In the genomic region with DNA sequence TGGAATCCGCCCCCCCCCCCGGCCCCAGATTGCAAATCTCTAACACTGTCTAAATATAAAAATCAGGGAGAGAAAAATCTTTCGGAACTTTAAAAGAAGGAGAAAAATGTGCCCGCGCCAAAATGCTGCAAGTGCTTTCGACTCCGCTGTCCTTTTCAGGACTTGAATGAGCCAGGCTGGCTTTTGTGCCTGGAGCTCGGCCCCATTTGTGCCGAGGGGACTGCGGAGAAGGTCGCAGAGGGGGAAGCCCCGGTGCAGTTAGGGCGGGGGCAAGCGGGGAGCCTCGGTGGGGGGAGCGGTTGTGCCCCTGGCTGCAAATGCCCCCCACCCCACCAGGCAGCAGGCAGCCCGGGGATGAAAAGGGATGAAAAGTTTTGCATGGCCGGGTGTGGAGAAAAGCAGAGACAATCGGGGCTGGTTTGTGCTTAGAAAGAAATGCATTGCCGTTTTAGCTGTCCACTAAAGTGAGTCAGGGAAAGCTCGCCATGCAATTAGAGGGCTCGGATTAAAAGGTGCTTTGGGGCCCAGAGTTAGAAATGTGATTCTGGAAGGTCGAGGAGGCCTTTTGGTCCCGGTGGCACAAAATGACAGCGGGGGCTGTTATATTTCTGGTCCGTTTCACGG, we compare ENCODE assay signal across 10 cellular contexts. TPM values are rescaled to one million over a fixed set of nuclear protein-coding genes. Genes with fewer than 3 reads are reported as not detected.
A peak's percentile ranks its signal among the peaks of the same experiment; 100 is the strongest.
DNase-seq lines count a peak whose midpoint lies in the region; ATAC-seq and TF ChIP-seq lines count a peak whose summit lies in the region.
"Had no signal": no experiment of that assay in that cellular context is flagged by ENCODE, and none has a peak within 500 bp of the region (broad histone marks: within the 10 kb centered on the region; RNA-seq: fewer than 3 reads in every experiment).

No MANE protein-coding gene starts in this region.

- H3K4me3 ChIP-seq in heart left ventricle (peak overlapping the region in 10 of 12 donors; percentile 25 to 62 (median 52)), right lobe of liver (peak overlapping the region in 2 of 3 donors; percentile 40 to 61), upper lobe of left lung (peak overlapping the region in 3 of 4 donors; percentile 48 to 59 (median 54))

- peak overlapping the region; percentile 15 for H3K27ac Mint-ChIP-seq in activated T-helper 1 cell treated with anti-CD3 and anti-CD28 coated beads, Interleukin-12 subunit alpha, Interleukin-12 subunit beta, Interleukin-2, Interleukin-4 antibody, amounts not matched to agents 30 ng/mL and 10 ng/mL and 1 ng/mL, durations not matched to agents 14 hours and 24 hours and 36 hours

- peaks cover 0 to 51% (median 27%) of the 10 kb centered on the region in 12 donors for H3K4me1 ChIP-seq in heart left ventricle
- H3K4me1 ChIP-seq in right lobe of liver, result peaks cover 0 to 45% (median 10%) of the 10 kb centered on the region in 4 donors
- H3K4me1 ChIP-seq in upper lobe of left lung, result peaks cover 39 to 62% (median 42%) of the 10 kb centered on the region in 4 donors

- ATAC-seq in heart left ventricle (no peak), left cardiac atrium (no peak), right lobe of liver (no peak), upper lobe of left lung (ENCODE audit: low FRiP score in 2 of 2) (no peak), HG02571 (IDR thresholded peaks at IDR 0.05; ENCODE audit: unreplicated experiment) (no peak)

- WGBS in heart left ventricle, 4 donors, result 8 to 12% (median 10%) methylated on average over 26 to 27 of the region's 27 CpGs
- WGBS in right lobe of liver (ENCODE audit: insufficient coverage, low coverage, low lambda C conversion rate, missing lambda C conversion rate), result 2% methylated on average over 26 of the region's 27 CpGs
- WGBS in upper lobe of left lung, 2 donors, result 7 to 10% methylated on average over 17 to 25 of the region's 27 CpGs

- no peaks in the 10 kb centered on the region for H3K36me3 ChIP-seq in heart left ventricle
- peaks cover 0 to 12% (median 0%) of the 10 kb centered on the region in 4 donors for H3K36me3 ChIP-seq in right lobe of liver
- H3K36me3 ChIP-seq in upper lobe of left lung, result peaks cover 0 to 4% (median 0%) of the 10 kb centered on the region in 4 donors

- no peaks in the 10 kb centered on the region for H3K36me3 Mint-ChIP-seq in activated T-helper 1 cell treated with anti-CD3 and anti-CD28 coated beads, Interleukin-12 subunit alpha, Interleukin-12 subunit beta, Interleukin-2, Interleukin-4 antibody, amounts not matched to agents 30 ng/mL and 10 ng/mL and 1 ng/mL, durations not matched to agents 14 hours and 24 hours and 36 hours (ENCODE audit: low read depth)

- H3K4me1 Mint-ChIP-seq in activated T-helper 1 cell treated with anti-CD3 and anti-CD28 coated beads, Interleukin-12 subunit alpha, Interleukin-12 subunit beta, Interleukin-2, Interleukin-4 antibody, amounts not matched to agents 30 ng/mL and 10 ng/mL and 1 ng/mL, durations not matched to agents 14 hours and 24 hours and 36 hours (ENCODE audit: low read depth), result peaks cover 13% of the 10 kb centered on the region

- no peaks in the 10 kb centered on the region for H3K9me3 Mint-ChIP-seq in activated T-helper 1 cell treated with anti-CD3 and anti-CD28 coated beads, Interleukin-12 subunit alpha, Interleukin-12 subunit beta, Interleukin-2, Interleukin-4 antibody, amounts not matched to agents 30 ng/mL and 10 ng/mL and 1 ng/mL, durations not matched to agents 14 hours and 24 hours and 36 hours

- TF ChIP-seq CTCF in heart left ventricle (IDR thresholded peaks at IDR 0.05) (no peak), right lobe of liver (IDR thresholded peaks at IDR 0.05) (no peak), upper lobe of left lung (IDR thresholded peaks at IDR 0.05) (no peak)

- TF ChIP-seq POLR2A in heart left ventricle (IDR thresholded peaks at IDR 0.05) (no peak), right lobe of liver (IDR thresholded peaks at IDR 0.05) (no peak), upper lobe of left lung (IDR thresholded peaks at IDR 0.05) (no peak)

- peak overlapping the region in 1 of 12 donors; percentile 46 for H3K27ac ChIP-seq in heart left ventricle
- peak overlapping the region in 1 of 3 donors; percentile 72 for H3K27ac ChIP-seq in right lobe of liver
- H3K27ac ChIP-seq in upper lobe of left lung, result no peak overlapping the region

- DNase-seq in heart left ventricle (peak in 2 of 5 donors; percentile 15 to 52), left cardiac atrium (no peak), right lobe of liver (no peak), upper lobe of left lung (peak in 1 of 2 donors; percentile 47), posterior vena cava (ENCODE audit: low spot score) (no peak), mucosa of gallbladder (ENCODE audit: low spot score) (no peak)
- DNase-seq in activated T-helper 1 cell treated with anti-CD3 and anti-CD28 coated beads, Interleukin-12 subunit alpha, Interleukin-12 subunit beta, Interleukin-2, Interleukin-4 antibody, amounts not matched to agents 30 ng/mL and 10 ng/mL and 1 ng/mL, durations not matched to agents 14 hours and 24 hours and 36 hours (ENCODE audit: low spot score), result no peak
- DNase-seq: GOT3 had no signal

- peak overlapping the region; percentile 75 for H3K4me3 Mint-ChIP-seq in activated T-helper 1 cell treated with anti-CD3 and anti-CD28 coated beads, Interleukin-12 subunit alpha, Interleukin-12 subunit beta, Interleukin-2, Interleukin-4 antibody, amounts not matched to agents 30 ng/mL and 10 ng/mL and 1 ng/mL, durations not matched to agents 14 hours and 24 hours and 36 hours

- H3K9me3 ChIP-seq in heart left ventricle, result no peaks in the 10 kb centered on the region
- no peaks in the 10 kb centered on the region for H3K9me3 ChIP-seq in right lobe of liver
- no peaks in the 10 kb centered on the region for H3K9me3 ChIP-seq in upper lobe of left lung

- H3K27me3 Mint-ChIP-seq in activated T-helper 1 cell treated with anti-CD3 and anti-CD28 coated beads, Interleukin-12 subunit alpha, Interleukin-12 subunit beta, Interleukin-2, Interleukin-4 antibody, amounts not matched to agents 30 ng/mL and 10 ng/mL and 1 ng/mL, durations not matched to agents 14 hours and 24 hours and 36 hours (ENCODE audit: insufficient read depth), result peaks cover 45% of the 10 kb centered on the region

- no peak for TF ChIP-seq EP300 in upper lobe of left lung (IDR thresholded peaks at IDR 0.05)

- H3K27me3 ChIP-seq in heart left ventricle (peaks cover 12 to 66% (median 38%) of the 10 kb centered on the region in 9 donors), right lobe of liver (no peaks in the 10 kb centered on the region), upper lobe of left lung (peaks cover 0 to 44% (median 20%) of the 10 kb centered on the region in 4 donors)

- intact Hi-C loops in heart left ventricle (cut with DNase I), result loop anchor here in 6 of 10 donors (5.0 to 10.0 kb wide), 7 partner anchors 155 to 727 kb away; no protein-coding TSS in a partner anchor
- intact Hi-C loops in left cardiac atrium (cut with DNase I), result no loop called here
- intact Hi-C loops in activated T-helper 1 cell treated with anti-CD3 and anti-CD28 coated beads, Interleukin-12 subunit alpha, Interleukin-12 subunit beta, Interleukin-2, Interleukin-4 antibody, amounts not matched to agents 30 ng/mL and 10 ng/mL and 1 ng/mL, durations not matched to agents 14 hours and 24 hours and 36 hours (cut with micrococcal nuclease), result loop anchor here (10.0 kb wide), 2 partner anchors 333 to 1493 kb away; a partner anchor contains a TSS
- intact Hi-C loops in right lobe of liver (cut with DNase I), result loop anchor here in 1 of 2 donors (10.0 kb wide), 1 partner anchor 157 kb away; no protein-coding TSS in a partner anchor
- intact Hi-C loops in posterior vena cava (cut with DNase I), result loop anchor here (5.0 to 10.0 kb wide), 4 partner anchors 197 to 727 kb away; no protein-coding TSS in a partner anchor

RNA-seq across cellular contexts. Expression of a gene that starts 1.6 kb away (rescaled TPM):
- 10 to 100 TPM in 1 of 9 donors, 1 to 10 TPM in 6, under 1 TPM in 2; 0.70 to 38.0 (median 2.0) TPM for total RNA-seq in heart left ventricle
- 1 to 10 TPM; 2.8 to 7.8 TPM for polyA plus RNA-seq in heart left ventricle
- 1 to 10 TPM; 3.7 to 3.9 TPM for total RNA-seq in left cardiac atrium
- not detected in 2 replicates for total RNA-seq in activated T-helper 1 cell treated with anti-CD3 and anti-CD28 coated beads, Interleukin-12 subunit alpha, Interleukin-12 subunit beta, Interleukin-2, Interleukin-4 antibody, amounts not matched to agents 30 ng/mL and 10 ng/mL and 1 ng/mL, durations not matched to agents 14 hours and 24 hours and 36 hours
- total RNA-seq in right lobe of liver, result 10 to 100 TPM in 3 of 6 experiments, 1 to 10 TPM in 2, under 1 TPM in 1; 0.37 to 15.9 (median 9.6) TPM
- 10 to 100 TPM in 3 of 6 donors, 1 to 10 TPM in 3; 2.3 to 12.4 (median 8.0) TPM for total RNA-seq in upper lobe of left lung
- total RNA-seq in posterior vena cava, result 1 to 10 TPM; 5.8 to 9.9 TPM
- total RNA-seq in mucosa of gallbladder, result 1.1 TPM
- total RNA-seq: T-helper 1 cell treated with Interleukin-12 subunit alpha and Interleukin-12 subunit beta and Interleukin-4 antibody, amounts not matched to agents 30 ng/mL and 1 ng/mL, for 36 hours had no signal

Comparison
In these comparisons a context has a peak if more than half of its experiments do, and no peak if none do; other contexts are left out.
1. intact Hi-C loops: an anchor here in heart left ventricle (5.0 to 10.0 kb wide), activated T-helper 1 cell treated with anti-CD3 and anti-CD28 coated beads, Interleukin-12 subunit alpha, Interleukin-12 subunit beta, Interleukin-2, Interleukin-4 antibody, amounts not matched to agents 30 ng/mL and 10 ng/mL and 1 ng/mL, durations not matched to agents 14 hours and 24 hours and 36 hours (10.0 kb wide) and posterior vena cava (5.0 to 10.0 kb wide); none called in left cardiac atrium.